29 cellular contexts compared by ENCODE assay signal in the genomic region with DNA sequence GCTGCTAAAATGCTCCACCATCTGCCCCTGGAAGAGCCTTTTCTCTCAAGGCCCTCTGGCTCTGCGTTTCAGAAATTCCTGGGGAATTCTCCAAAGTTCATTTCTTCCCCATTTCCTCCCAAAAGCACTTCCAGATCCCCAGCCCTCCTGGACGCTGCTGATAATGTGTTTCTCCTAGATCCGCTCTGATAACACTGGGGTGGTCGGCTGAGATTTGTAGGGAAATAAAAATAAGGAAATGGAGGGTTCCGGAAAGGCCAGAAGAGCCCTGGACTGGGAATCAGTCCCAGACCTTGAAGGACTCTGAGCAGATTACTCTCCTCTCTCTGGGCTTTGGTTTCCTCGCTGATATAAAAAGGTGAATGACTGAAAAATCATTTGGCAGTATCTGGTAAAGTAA. TPM values are rescaled to one million over a fixed set of nuclear protein-coding genes. Genes with fewer than 3 reads are reported as not detected.
"Had no signal": no experiment of that assay in that cellular context is flagged by ENCODE, and none has a peak within 500 bp of the region (broad histone marks: within the 10 kb centered on the region; RNA-seq: fewer than 3 reads in every experiment).

No MANE protein-coding gene starts in this region.

- DNase-seq: activated CD4-positive, alpha-beta T cell treated with anti-CD3 and anti-CD28 coated beads, Interleukin-2, amount 10 ng/mL, durations not matched to agents 24 days and 14 days; activated CD4-positive, alpha-beta T cell treated with anti-CD3 and anti-CD28 coated beads, Interleukin-2, amount 50 U/mL, for 4 hours; activated CD8-positive, alpha-beta T cell treated with anti-CD3 and anti-CD28 coated beads, Interleukin-2, amount 10 ng/mL, durations not matched to agents 7 days and 5 days; activated gamma-delta T cell; activated naive CD4-positive, alpha-beta T cell treated with Interleukin-2 at 50 U/mL for 16 hours; activated naive CD8-positive, alpha-beta T cell treated with anti-CD3 and anti-CD28 coated beads, Interleukin-2, amount 10 ng/mL, durations not matched to agents 7 days and 5 days; activated T-cell treated with anti-CD3 and anti-CD28 coated beads, Interleukin-2, amount 50 U/mL, for 24 hours; amygdala; Karpas-422; KBM-7; MV-4-11; NCI-H1092; NCI-H1436 treated with DMSO at 0.1 percent for 48 hours; NCI-H1694 treated with DMSO at 0.1 percent for 48 hours; NCI-H2029; NCI-H2171; NCI-H510A; NCI-H526; NCI-H748 treated with DMSO at 0.1 percent for 48 hours; NK-92 treated with Interleukin-12 subunit alpha and Interleukin-12 subunit beta, amount 100 ng/mL, for 24 hours; Right ventricle myocardium superior; SW 1271; T-helper 1 cell; T-helper 2 cell; T-helper 9 cell had no signal

- H3K4me3 ChIP-seq: ascending aorta, cardiac muscle cell had no signal

- H3K4me1 ChIP-seq: ascending aorta had no signal

- H3K27ac ChIP-seq: ascending aorta had no signal

- H3K36me3 ChIP-seq: ascending aorta had no signal

- H3K27me3 ChIP-seq: ascending aorta, cardiac muscle cell had no signal

- H3K9me3 ChIP-seq: ascending aorta had no signal

- ATAC-seq: activated CD8-positive, alpha-beta T cell treated with anti-CD3 and anti-CD28 coated beads, Interleukin-2, amount 10 ng/mL, durations not matched to agents 7 days and 5 days had no signal

RNA-seq across cellular contexts. Expression of a gene that starts 28.1 kb away (rescaled TPM):
- total RNA-seq: activated CD4-positive, alpha-beta T cell treated with anti-CD3 and anti-CD28 coated beads, Interleukin-2, amount 10 ng/mL, durations not matched to agents 24 days and 14 days; activated CD8-positive, alpha-beta T cell treated with anti-CD3 and anti-CD28 coated beads, Interleukin-2, amount 10 ng/mL, durations not matched to agents 7 days and 5 days; activated naive CD8-positive, alpha-beta T cell treated with anti-CD3 and anti-CD28 coated beads, Interleukin-2, amount 10 ng/mL, durations not matched to agents 7 days and 5 days; activated T-helper 2 cell treated with anti-CD3 and anti-CD28 coated beads, Interferon-gamma antibody, Interleukin-2, Interleukin-4, amounts not matched to agents 10 μg/mL and 5 μg/mL and 100 μg/mL, durations not matched to agents 14 hours and 24 hours and 36 hours had no signal
- polyA plus RNA-seq: IgD-negative memory B cell had no signal
